In genomic region chr3:174330303-174330702, GRCh38 we compare ENCODE assay signal across 1 cellular context.
TF ChIP-seq lines count a peak whose summit lies in the region.

No MANE protein-coding gene starts in this region.

TF ChIP-seq in IMR-90, 13 proteins besides CTCF, POLR2A, EP300 and RAD21 (continued from another document):
- TF ChIP-seq BHLHE40 (IDR thresholded peaks at IDR 0.05; ENCODE audit: low read depth, low read length), result no peak
- no peak for TF ChIP-seq MAZ (IDR thresholded peaks at IDR 0.05; ENCODE audit: borderline replicate concordance, low read depth, low read length)
- no peak for TF ChIP-seq RFX5 (IDR thresholded peaks at IDR 0.05; ENCODE audit: low read depth, low read length)
- no peak for TF ChIP-seq USF2 (IDR thresholded peaks at IDR 0.05; ENCODE audit: low read depth, low read length)
- TF ChIP-seq NFE2L2 (IDR thresholded peaks at IDR 0.05; ENCODE audit: low read depth, low read length), result 0 out of 2 replicates have a peak, but pooled peaks have one; percentile 24
- TF ChIP-seq ELK1 (IDR thresholded peaks at IDR 0.05; ENCODE audit: borderline replicate concordance, low read depth, low read length), result no peak
- TF ChIP-seq CEBPB (IDR thresholded peaks at IDR 0.05; ENCODE audit: low read depth, low read length), result no peak
